ENCODE assay signal across 17 cellular contexts in genomic region chr7:543790-544527, GRCh38. TPM values are rescaled to one million over a fixed set of nuclear protein-coding genes. Genes with fewer than 3 reads are reported as not detected.
DNase-seq lines count a peak whose midpoint lies in the region; ATAC-seq and TF ChIP-seq lines count a peak whose summit lies in the region.
"Had no signal": no experiment of that assay in that cellular context is flagged by ENCODE, and none has a peak within 500 bp of the region (broad histone marks: within the 10 kb centered on the region; RNA-seq: fewer than 3 reads in every experiment).

No MANE protein-coding gene starts in this region.

- no peaks in the 10 kb centered on the region for H3K9me2 ChIP-seq in SK-N-SH
- H3K9me2 ChIP-seq in PC-3 (replicated peaks; ENCODE audit: low read length) = no peaks in the 10 kb centered on the region

- H3K4me1 ChIP-seq in SK-N-SH (ENCODE audit: control insufficient read depth in 1 of 2, insufficient read depth in 2 of 2, low read depth in 1 of 2, low read length in 1 of 2) (peaks cover 5 to 21% of the 10 kb centered on the region in 2 experiments; a peak in 3 of 4 replicates), PC-3 (ENCODE audit: insufficient read depth, low read length) (peaks cover 44% of the 10 kb centered on the region), smooth muscle cell (ENCODE audit: low read depth) (peaks cover 13% of the 10 kb centered on the region)

- H4K20me1 ChIP-seq in SK-N-SH (ENCODE audit: insufficient read depth) (no peaks in the 10 kb centered on the region), PC-3 (ENCODE audit: low read length) (no peaks in the 10 kb centered on the region), smooth muscle cell (ENCODE audit: low read depth) (no peaks in the 10 kb centered on the region)

- H3K27me3 ChIP-seq in SK-N-SH (ENCODE audit: insufficient read depth) (no peaks in the 10 kb centered on the region), PC-3 (ENCODE audit: low read length) (no peaks in the 10 kb centered on the region), smooth muscle cell (ENCODE audit: low read depth) (no peaks in the 10 kb centered on the region)
- H3K27me3 ChIP-seq: upper lobe of left lung had no signal

- H3K36me3 ChIP-seq in SK-N-SH (replicated peaks in 1 of 2; ENCODE audit: control insufficient read depth in 1 of 2, insufficient read depth in 2 of 2, low read length in 1 of 2) = no peaks in the 10 kb centered on the region
- H3K36me3 ChIP-seq in PC-3 (ENCODE audit: low read depth, low read length) = no peaks in the 10 kb centered on the region
- H3K36me3 ChIP-seq in smooth muscle cell (ENCODE audit: low read depth) = no peaks in the 10 kb centered on the region
- H3K36me3 ChIP-seq: upper lobe of left lung had no signal

- H3K9ac ChIP-seq in SK-N-SH = peak overlapping the region; percentile 60; the same call in 1 of the 2 replicates
- H3K9ac ChIP-seq in PC-3 (ENCODE audit: low read length) = peak overlapping the region; percentile 52; the same call in 1 of the 2 replicates
- peak overlapping the region; percentile 3 for H3K9ac ChIP-seq in smooth muscle cell (ENCODE audit: low read depth)

- H3K27ac ChIP-seq in SK-N-SH (ENCODE audit: low read depth in 2 of 2, low read length in 1 of 2) (peak overlapping the region in 1 of 2 experiments; percentile 85; a peak in 2 of 4 replicates), PC-3 (ENCODE audit: low read length) (peak overlapping the region; percentile 88), coronary artery (peak overlapping the region; percentile 78 to 92), smooth muscle cell (ENCODE audit: low read depth) (peak overlapping the region; percentile 88)
- H3K27ac ChIP-seq: upper lobe of left lung had no signal

- 77% methylated on average over 12 of the region's 14 CpGs for WGBS in SK-N-SH (ENCODE audit: low lambda C conversion rate)
- WGBS in smooth muscle cell (ENCODE audit: low lambda C conversion rate) = 94% methylated on average over 13 of the region's 14 CpGs

- H3K79me2 ChIP-seq in SK-N-SH (ENCODE audit: insufficient read depth) (no peaks in the 10 kb centered on the region), PC-3 (ENCODE audit: low read length) (no peaks in the 10 kb centered on the region), smooth muscle cell (ENCODE audit: low read depth) (no peaks in the 10 kb centered on the region)

- no peak for TF ChIP-seq EP300 in SK-N-SH (IDR thresholded peaks at IDR 0.05; ENCODE audit: borderline replicate concordance in 1 of 2, low read depth in 1 of 2, low read length in 1 of 2)

- intact Hi-C loops in PC-3 (cut with micrococcal nuclease) = no loop called here

- TF ChIP-seq CTCF in SK-N-SH (IDR thresholded peaks at IDR 0.05) (no peak), PC-3 (conservative IDR thresholded peaks at IDR 0.05; ENCODE audit: low read depth, low read length) (no peak), coronary artery (IDR thresholded peaks at IDR 0.05) (no peak), smooth muscle cell (IDR thresholded peaks at IDR 0.05; ENCODE audit: borderline replicate concordance, insufficient read depth, poor library complexity, severe bottlenecking) (no peak)

- H3F3A ChIP-seq in SK-N-SH (replicated peaks; ENCODE audit: insufficient read depth) (peaks cover 13% of the 10 kb centered on the region), PC-3 (ENCODE audit: low read length, unreplicated experiment) (no peaks in the 10 kb centered on the region), smooth muscle cell (ENCODE audit: low read depth) (peaks cover 31% of the 10 kb centered on the region)

- CTCF ChIA-PET in SK-N-SH (lab: Yijun Ruan, JAX) (interaction anchor here (1.5 to 1.7 kb wide), 2 partner anchors 9 to 122 kb away, joined by 3 to 5 read pairs; no protein-coding TSS in a partner anchor), PC-3 (lab: Charles Lee) (no interaction called here)

- no peak for DNase-seq in SK-N-SH
- DNase-seq in PC-3 = peak; percentile 52
- no peak for DNase-seq in coronary artery (ENCODE audit: low spot score)
- no peak for DNase-seq in smooth muscle cell (lab: John Stamatoyannopoulos, UW; ENCODE audit: unreplicated experiment)
- DNase-seq in nucleus accumbens (lab: John Stamatoyannopoulos, UW) = no peak
- no peak for DNase-seq in germinal center (ENCODE audit: low spot score)
- DNase-seq in putamen (ENCODE audit: low spot score) = no peak
- DNase-seq: activated CD4-positive, alpha-beta memory T cell treated with anti-CD3 and anti-CD28 coated beads, Interleukin-2, amount 10 ng/mL, durations not matched to agents 7 days and 5 days; effector memory CD8-positive, alpha-beta T cell; MM.1S; NCI-H2171; NCI-H526; nephron progenitor cell; small intestine; stimulated activated CD4-positive, alpha-beta T cell treated with anti-CD3 and anti-CD28 coated beads, Interleukin-2, amount 100 ng/mL, for 48 hours had no signal

- TF ChIP-seq RAD21 in SK-N-SH (IDR thresholded peaks at IDR 0.05; ENCODE audit: low read length) = no peak

- no TSS peak for BruUV-seq in PC-3 (replicated peaks; lab: Mats Ljungman, UMichigan)

- no peak overlapping the region for H2AFZ ChIP-seq in SK-N-SH (ENCODE audit: low read depth)
- H2AFZ ChIP-seq in PC-3 (ENCODE audit: low read length) = no peak overlapping the region
- no peak overlapping the region for H2AFZ ChIP-seq in smooth muscle cell (ENCODE audit: low read depth)

- H3K4me2 ChIP-seq in SK-N-SH = no peak overlapping the region
- H3K4me2 ChIP-seq in PC-3 (ENCODE audit: low read length) = peak overlapping the region; percentile 67
- no peak overlapping the region for H3K4me2 ChIP-seq in smooth muscle cell

- H3K4me3 ChIP-seq in SK-N-SH (ENCODE audit: low read depth in 2 of 2, low read length in 1 of 2) (no peak overlapping the region), PC-3 (ENCODE audit: low read length) (no peak overlapping the region), coronary artery (no peak overlapping the region), smooth muscle cell (no peak overlapping the region)
- H3K4me3 ChIP-seq: upper lobe of left lung had no signal

- H3K9me3 ChIP-seq in SK-N-SH = no peaks in the 10 kb centered on the region
- H3K9me3 ChIP-seq in PC-3 (ENCODE audit: low read length) = no peaks in the 10 kb centered on the region
- H3K9me3 ChIP-seq in smooth muscle cell (replicated peaks; ENCODE audit: low read depth) = no peaks in the 10 kb centered on the region

- POLR2A ChIA-PET in SK-N-SH (lab: Yijun Ruan, JAX) = no interaction called here
- POLR2A ChIA-PET in PC-3 (lab: Charles Lee; ENCODE audit: unreplicated experiment) = no interaction called here

- ATAC-seq in SK-N-SH treated with all-trans-retinoic acid at 6 μM for 48 hours (no peak), PC-3 (peak; percentile 1; the same call in 1 of the 2 replicates)
- ATAC-seq: effector memory CD8-positive, alpha-beta T cell had no signal

TF ChIP-seq in SK-N-SH, 30 proteins besides CTCF, POLR2A, EP300 and RAD21 (continues in another document):
- no peak for TF ChIP-seq RFX5 (IDR thresholded peaks at IDR 0.05; ENCODE audit: low read length)
- no peak for TF ChIP-seq TAF1 (IDR thresholded peaks at IDR 0.05; ENCODE audit: borderline replicate concordance, low read depth, low read length)
- no peak for TF ChIP-seq FOXM1 (IDR thresholded peaks at IDR 0.05; ENCODE audit: low read depth)
- TF ChIP-seq, protein P1, sequence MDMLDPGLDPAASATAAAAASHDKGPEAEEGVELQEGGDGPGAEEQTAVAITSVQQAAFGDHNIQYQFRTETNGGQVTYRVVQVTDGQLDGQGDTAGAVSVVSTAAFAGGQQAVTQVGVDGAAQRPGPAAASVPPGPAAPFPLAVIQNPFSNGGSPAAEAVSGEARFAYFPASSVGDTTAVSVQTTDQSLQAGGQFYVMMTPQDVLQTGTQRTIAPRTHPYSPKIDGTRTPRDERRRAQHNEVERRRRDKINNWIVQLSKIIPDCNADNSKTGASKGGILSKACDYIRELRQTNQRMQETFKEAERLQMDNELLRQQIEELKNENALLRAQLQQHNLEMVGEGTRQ (IDR thresholded peaks at IDR 0.05; ENCODE audit: borderline replicate concordance, low read depth, low read length) = no peak
- no peak for TF ChIP-seq RXRA (IDR thresholded peaks at IDR 0.05; ENCODE audit: borderline replicate concordance, low read depth)
- no peak for TF ChIP-seq FOSL2 (IDR thresholded peaks at IDR 0.05; ENCODE audit: borderline replicate concordance, low read depth)
- no peak for TF ChIP-seq POLR2AphosphoS5 (IDR thresholded peaks at IDR 0.05; ENCODE audit: low read depth, low read length)
- TF ChIP-seq NRF1 (IDR thresholded peaks at IDR 0.05; ENCODE audit: low read depth, low read length) = no peak

TF ChIP-seq in SK-N-SH treated with all-trans-retinoic acid at 6 μM for 48 hours, 23 proteins besides CTCF, POLR2A, EP300 and RAD21 (continues in another document):
- no peak for TF ChIP-seq PATZ1 (CRISPR knock-in tag; IDR thresholded peaks at IDR 0.05; ENCODE audit: borderline replicate concordance)
- no peak for TF ChIP-seq RARB (CRISPR knock-in tag; IDR thresholded peaks at IDR 0.05)
- no peak for TF ChIP-seq ESRRG (CRISPR knock-in tag; IDR thresholded peaks at IDR 0.05)
- TF ChIP-seq TCF4 (CRISPR knock-in tag; IDR thresholded peaks at IDR 0.05; ENCODE audit: borderline replicate concordance) = no peak

RNA-seq across cellular contexts. Expression of gene PDGFA, which starts 24.3 kb away (rescaled TPM):
- polyA plus RNA-seq in SK-N-SH (2012; rRNA removed) (13.5 and 18.9 TPM in 2 replicates), smooth muscle cell (32.0 and 33.7 TPM in 2 replicates)
- polyA plus RNA-seq in SK-N-SH (2012; cell fraction: cytosol; rRNA removed) = 6.8 and 9.8 TPM in 2 replicates
- polyA plus RNA-seq in SK-N-SH (2012; cell fraction: nucleus; rRNA removed) = 36.8 and 43.2 TPM in 2 replicates
- total RNA-seq in PC-3 (2014; rRNA removed) (16.1 and 18.4 TPM in 2 replicates), smooth muscle cell (68.1 and 97.2 TPM in 2 replicates)

Comparison
In these comparisons a context has a peak if more than half of its experiments do, and no peak if none do; other contexts are left out.
1. H3K9ac ChIP-seq: peak in every context shown above with its lines; median percentile 60 in SK-N-SH; 52 in PC-3; 3 in smooth muscle cell.